13 cellular contexts compared by ENCODE assay signal in genomic region chr13:27959976-27960361, GRCh38. TPM values are rescaled to one million over a fixed set of nuclear protein-coding genes. Genes with fewer than 3 reads are reported as not detected.
A peak's percentile ranks its signal among the peaks of the same experiment; 100 is the strongest.
DNase-seq lines count a peak whose midpoint lies in the region; ATAC-seq, FAIRE-seq and TF ChIP-seq lines count a peak whose summit lies in the region.
"Had no signal": no experiment of that assay in that cellular context is flagged by ENCODE, and none has a peak within 500 bp of the region (broad histone marks: within the 10 kb centered on the region; RNA-seq: fewer than 3 reads in every experiment).

No MANE protein-coding gene starts in this region.

- no peak overlapping the region for H4K8ac ChIP-seq in H9 (replicated peaks; ENCODE audit: insufficient read length, low read depth, low read length)

- H3K4me2 ChIP-seq in H9 (ENCODE audit: insufficient read depth, insufficient read length, low read length): peak overlapping the region; percentile 46

- H2BK20ac ChIP-seq in H9 (ENCODE audit: low read depth, low read length, poor library complexity, severe bottlenecking): no peak overlapping the region

- H4K5ac ChIP-seq in H9 (ENCODE audit: insufficient read length, low read depth, low read length): no peak overlapping the region

- no peak overlapping the region for H3T11ph ChIP-seq in H9 (ENCODE audit: low read length)

- intact Hi-C loops in gastrocnemius medialis (cut with DNase I; ENCODE audit: low total_unique reads): no loop called here

- no peak overlapping the region for H2BK120ac ChIP-seq in H9 (ENCODE audit: low read depth, low read length, poor library complexity, severe bottlenecking)

- H3K4me3 Mint-ChIP-seq in H9: peak overlapping the region in 1 of 2 experiments; percentile 69; a peak in 2 of 5 replicates
- H3K4me3 Mint-ChIP-seq in endothelial cell (ENCODE audit: unreplicated experiment): peak overlapping the region; percentile 78

- peaks cover 13 to 25% of the 10 kb centered on the region in 2 experiments for H3K4me1 Mint-ChIP-seq in H9
- H3K4me1 Mint-ChIP-seq in endothelial cell (ENCODE audit: unreplicated experiment): peaks cover 12% of the 10 kb centered on the region

- H3K4me3 ChIP-seq in WERI-Rb-1 (ENCODE audit: low read depth, low read length) (peak overlapping the region; percentile 16), gastrocnemius medialis (peak overlapping the region; percentile 35 to 58 (median 40))

- H3K27ac Mint-ChIP-seq in H9 (no peak overlapping the region), endothelial cell (ENCODE audit: unreplicated experiment) (no peak overlapping the region)

- no peak overlapping the region for H2BK5ac ChIP-seq in H9 (ENCODE audit: insufficient read length, low read length)

- WGBS in H9 (ENCODE audit: extremely low coverage, insufficient read length, low lambda C conversion rate): no CpG with 5 or more reads among the region's 14 CpGs

- H3K9me3 ChIP-seq in H9 (ENCODE audit: control insufficient read depth, low read depth, low read length) (no peaks in the 10 kb centered on the region), WERI-Rb-1 (ENCODE audit: severe bottlenecking) (peaks cover 4% of the 10 kb centered on the region), gastrocnemius medialis (no peaks in the 10 kb centered on the region)

- H3K27ac ChIP-seq in H9 (ENCODE audit: insufficient read length, low read depth, low read length) (no peak overlapping the region), WERI-Rb-1 (no peak overlapping the region), gastrocnemius medialis (no peak overlapping the region)

- H3K79me2 ChIP-seq in H9 (ENCODE audit: insufficient read depth, low read length): no peaks in the 10 kb centered on the region

- no peak overlapping the region for H2AFZ ChIP-seq in H9 (ENCODE audit: low read length)

- no peak overlapping the region for H2BK15ac ChIP-seq in H9 (ENCODE audit: low read depth, low read length)

- peaks cover 99% of the 10 kb centered on the region for H3K27me3 Mint-ChIP-seq in H9 (ENCODE audit: low read depth)
- peaks cover 31% of the 10 kb centered on the region for H3K27me3 Mint-ChIP-seq in endothelial cell (ENCODE audit: unreplicated experiment)

- in situ Hi-C loops in gastrocnemius medialis (cut with MboI; ENCODE audit: low sequenced_read_pairs in 4 of 4): loop anchor here in 1 of 4 donors (10.0 kb wide), 1 partner anchor 595 kb away; no protein-coding TSS in a partner anchor

- TF ChIP-seq CTCF in H9 (conservative IDR thresholded peaks at IDR 0.05): no peak
- TF ChIP-seq CTCF in WERI-Rb-1 (IDR thresholded peaks at IDR 0.05; ENCODE audit: low read depth, low read length): no peak
- no peak for TF ChIP-seq CTCF in endothelial cell (IDR thresholded peaks at IDR 0.05; ENCODE audit: unreplicated experiment)
- no peak for TF ChIP-seq CTCF in gastrocnemius medialis (IDR thresholded peaks at IDR 0.05 in 4 of 5, conservative IDR thresholded peaks at IDR 0.05 in 1 of 5)
- TF ChIP-seq CTCF in D721Med (IDR thresholded peaks at IDR 0.05; ENCODE audit: insufficient read depth, missing control alignments): no peak

- H3K36me3 ChIP-seq in WERI-Rb-1 (no peaks in the 10 kb centered on the region), gastrocnemius medialis (no peaks in the 10 kb centered on the region)

- H3K27me3 ChIP-seq in H9 (ENCODE audit: insufficient read depth, low read length) (peaks cover 94% of the 10 kb centered on the region), WERI-Rb-1 (ENCODE audit: insufficient read depth, low read depth, severe bottlenecking) (peaks cover 98% of the 10 kb centered on the region), gastrocnemius medialis (peaks cover 74 to 81% (median 76%) of the 10 kb centered on the region in 3 donors)

- H3K79me1 ChIP-seq in H9 (ENCODE audit: insufficient read depth, low read depth, low read length, poor library complexity, severe bottlenecking): no peaks in the 10 kb centered on the region

- no peak for FAIRE-seq in D721Med (lab: Jason Lieb, UNC)
- FAIRE-seq: frontal cortex had no signal

- H3K14ac ChIP-seq in H9 (ENCODE audit: insufficient read depth, low read length): no peak overlapping the region

- no peak overlapping the region for H3K9ac ChIP-seq in H9 (ENCODE audit: extremely low read depth, insufficient read length, low read length)

- H3K9me3 Mint-ChIP-seq in H9 (peaks cover 2 to 17% of the 10 kb centered on the region in 2 experiments), endothelial cell (ENCODE audit: unreplicated experiment) (no peaks in the 10 kb centered on the region)

- no peak overlapping the region for H3K56ac ChIP-seq in H9 (ENCODE audit: insufficient read length, low read depth, low read length)

- H3K4me1 ChIP-seq in H9 (ENCODE audit: insufficient read depth, low read length) (peaks cover 5% of the 10 kb centered on the region; the same call in 1 of the 2 replicates), gastrocnemius medialis (peaks cover 12 to 13% of the 10 kb centered on the region in 2 donors)

- no peak overlapping the region for H2AK5ac ChIP-seq in H9 (ENCODE audit: insufficient read length, low read length)

- DNase-seq in H9 (no peak), WERI-Rb-1 (no peak), endothelial cell (ENCODE audit: low spot score) (no peak), gastrocnemius medialis (no peak), D721Med (ENCODE audit: insufficient read length, low spot score) (no peak), NCI-H1105 (lab: John Stamatoyannopoulos, UW) (no peak), NCI-H187 treated with DMSO at 0.1 percent for 48 hours (lab: John Stamatoyannopoulos, UW) (no peak)
- DNase-seq: midbrain, NCI-H2081 treated with DMSO at 0.1 percent for 48 hours had no signal

- no peak overlapping the region for H3K23ac ChIP-seq in H9 (ENCODE audit: insufficient read length, low read depth, low read length)

- H3K36me3 Mint-ChIP-seq in H9 (ENCODE audit: insufficient read depth in 1 of 3, low read depth in 3 of 3) (no peaks in the 10 kb centered on the region), endothelial cell (ENCODE audit: low read depth, unreplicated experiment) (no peaks in the 10 kb centered on the region)

- H3K23me2 ChIP-seq in H9 (ENCODE audit: insufficient read length, low read depth, low read length, poor library complexity, severe bottlenecking): no peaks in the 10 kb centered on the region

- no peak overlapping the region for H2BK12ac ChIP-seq in H9 (ENCODE audit: insufficient read length, low read depth, low read length)

- H4K20me1 ChIP-seq in H9 (ENCODE audit: control insufficient read depth, insufficient read depth, insufficient read length): no peaks in the 10 kb centered on the region

- H4K91ac ChIP-seq in H9 (ENCODE audit: insufficient read length, low read depth, low read length): no peak overlapping the region

- H3K18ac ChIP-seq in H9 (ENCODE audit: insufficient read length, low read depth, low read length): no peak overlapping the region

- no peak overlapping the region for H3K4ac ChIP-seq in H9 (ENCODE audit: low read depth, low read length)

- no peak for ATAC-seq in gastrocnemius medialis
- no peak for ATAC-seq in GM21529 (IDR thresholded peaks at IDR 0.05; ENCODE audit: unreplicated experiment)

- TF ChIP-seq POLR2A in gastrocnemius medialis (IDR thresholded peaks at IDR 0.05): no peak

RNA-seq across cellular contexts. Expression of gene CDX2, which starts 9.1 kb away (rescaled TPM):
- not detected in 2 replicates for total RNA-seq in H9 (2021)
- 0.33 TPM for total RNA-seq in endothelial cell (ENCODE audit: unreplicated experiment)
- under 1 TPM in 1 of 4 donors, not detected in 3; 0.56 TPM for total RNA-seq in gastrocnemius medialis
- total RNA-seq: frontal cortex, H7, subcutaneous adipose tissue had no signal

RNA-seq across cellular contexts. Expression of gene URAD, which starts 28.5 kb away (rescaled TPM):
- total RNA-seq in H9 (2021) (not detected in 2 replicates), endothelial cell (ENCODE audit: unreplicated experiment) (not detected), gastrocnemius medialis (not detected)
- total RNA-seq: frontal cortex, H7 had no signal

RNA-seq across cellular contexts. Expression of gene PDX1, which starts 40.2 kb away (rescaled TPM):
- total RNA-seq in H9 (2021) (not detected in 2 replicates), endothelial cell (ENCODE audit: unreplicated experiment) (0.59 TPM), gastrocnemius medialis (not detected)
- total RNA-seq: frontal cortex, H7, subcutaneous adipose tissue had no signal
